Comparison of ENCODE assay signal across 11 cellular contexts in the genomic region with DNA sequence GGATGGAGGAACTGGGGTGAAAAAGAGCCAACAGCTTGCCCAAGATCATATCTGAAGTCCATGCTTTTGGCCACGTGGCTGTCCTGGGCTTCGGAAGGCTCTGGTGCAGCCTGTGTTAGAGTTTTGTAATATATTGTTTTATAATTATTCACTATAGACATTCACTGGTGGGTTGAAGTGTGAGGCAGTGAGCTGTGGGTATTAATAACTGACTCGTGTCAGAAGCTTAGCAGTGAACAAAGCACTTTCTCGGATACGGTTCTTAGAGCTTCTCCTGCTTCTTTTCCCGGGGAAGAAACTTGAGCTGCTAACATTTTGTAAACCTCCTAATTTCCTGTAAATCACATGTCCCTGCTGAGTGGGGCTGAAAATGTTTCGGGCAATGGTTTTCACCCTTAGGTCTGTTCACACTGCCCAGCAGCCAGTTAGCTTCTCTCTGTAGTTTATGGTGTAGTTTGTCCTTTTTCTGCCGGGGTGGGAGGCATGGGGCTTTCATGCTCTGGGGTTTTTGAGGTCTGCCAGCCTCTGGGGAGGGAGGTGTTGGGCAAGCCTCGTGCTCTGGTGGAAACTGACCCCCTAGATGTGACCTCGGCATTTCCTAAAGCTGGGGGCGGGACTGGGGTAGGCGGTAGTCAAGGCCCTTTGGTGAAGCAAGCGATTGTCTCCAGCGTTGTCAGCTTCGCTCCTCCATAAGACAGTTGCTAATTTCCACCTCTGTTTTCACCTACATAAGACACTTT. TPM values are rescaled to one million over a fixed set of nuclear protein-coding genes. Genes with fewer than 3 reads are reported as not detected.
DNase-seq lines count a peak whose midpoint lies in the region; ATAC-seq and TF ChIP-seq lines count a peak whose summit lies in the region.
"Had no signal": no experiment of that assay in that cellular context is flagged by ENCODE, and none has a peak within 500 bp of the region (broad histone marks: within the 10 kb centered on the region; RNA-seq: fewer than 3 reads in every experiment).

No MANE protein-coding gene starts in this region.

- H3K9me3 ChIP-seq in SJCRH30 (replicated peaks) = no peaks in the 10 kb centered on the region
- H3K9me3 ChIP-seq: pancreas had no signal

- H3K27ac ChIP-seq in SJCRH30 = peak overlapping the region; percentile 69; the same call in 1 of the 2 replicates
- H3K27ac ChIP-seq in rectal smooth muscle tissue (ENCODE audit: low read depth, low read length) = peak overlapping the region; percentile 88

- peaks cover 27% of the 10 kb centered on the region for H3K4me1 Mint-ChIP-seq in CD14-positive monocyte

- no peak for ATAC-seq in HG03342 (IDR thresholded peaks at IDR 0.05; ENCODE audit: unreplicated experiment)
- ATAC-seq in HG02759 (IDR thresholded peaks at IDR 0.05; ENCODE audit: unreplicated experiment) = no peak

- intact Hi-C loops in CD14-positive monocyte (cut with micrococcal nuclease) = no loop called here

- H3K4me1 ChIP-seq in SJCRH30 = peaks cover 8% of the 10 kb centered on the region; the same call in 1 of the 2 replicates
- H3K4me1 ChIP-seq in rectal smooth muscle tissue (ENCODE audit: control insufficient read depth, insufficient read depth, low read length) = peaks cover 4% of the 10 kb centered on the region

- no peaks in the 10 kb centered on the region for H3K36me3 Mint-ChIP-seq in CD14-positive monocyte

- DNase-seq in CD14-positive monocyte (ENCODE audit: low spot score) (no peak), SJCRH30 (peak in 1 of 2 experiments; percentile 46), fibroblast of villous mesenchyme (ENCODE audit: low read depth) (peak; percentile 43), activated T-cell treated with anti-CD3 and anti-CD28 coated beads for 4 hours (no peak), NCI-H2107 (lab: John Stamatoyannopoulos, UW) (no peak)
- DNase-seq: DMS79, NCI-H1105 treated with DMSO at 0.1 percent for 48 hours, pancreas had no signal

- H3K9me3 Mint-ChIP-seq in CD14-positive monocyte = peaks cover 0 to 3% (median 0%) of the 10 kb centered on the region in 7 donors

- peaks cover 8 to 19% (median 13%) of the 10 kb centered on the region in 3 donors for H3K27me3 Mint-ChIP-seq in CD14-positive monocyte (ENCODE audit: low read depth in 3 of 3)

- peak overlapping the region; percentile 86 to 87 for H3K4me3 Mint-ChIP-seq in CD14-positive monocyte

- H3K36me3 ChIP-seq in SJCRH30 (no peaks in the 10 kb centered on the region), rectal smooth muscle tissue (ENCODE audit: control insufficient read depth, insufficient read depth, low read length) (no peaks in the 10 kb centered on the region)
- H3K36me3 ChIP-seq: pancreas had no signal

- H3K4me3 ChIP-seq in SJCRH30 = peak overlapping the region; percentile 89
- peak overlapping the region; percentile 5 for H3K4me3 ChIP-seq in fibroblast of villous mesenchyme (ENCODE audit: low read depth, low read length)
- no peak overlapping the region for H3K4me3 ChIP-seq in rectal smooth muscle tissue (ENCODE audit: low read length)

- TF ChIP-seq CTCF in CD14-positive monocyte (IDR thresholded peaks at IDR 0.05) (no peak), fibroblast of villous mesenchyme (IDR thresholded peaks at IDR 0.05; ENCODE audit: insufficient read depth, low read depth, low read length) (no peak)

- no peak overlapping the region for H3K9ac ChIP-seq in rectal smooth muscle tissue (ENCODE audit: low read length)

- H3K27ac Mint-ChIP-seq in CD14-positive monocyte = peak overlapping the region in 3 of 7 donors; percentile 4 to 85 (median 56)

- H3K27me3 ChIP-seq in SJCRH30 = no peaks in the 10 kb centered on the region
- H3K27me3 ChIP-seq in rectal smooth muscle tissue (ENCODE audit: control insufficient read depth, insufficient read depth, low read length) = no peaks in the 10 kb centered on the region
- H3K27me3 ChIP-seq: pancreas had no signal

RNA-seq across cellular contexts. Expression of a gene that starts 1.7 kb away (rescaled TPM):
- 1 to 10 TPM; 6.2 to 8.3 TPM for polyA plus RNA-seq in CD14-positive monocyte
- 57.8 and 63.6 TPM in 2 replicates for total RNA-seq in SJCRH30 (2014; rRNA removed; shearing (Covaris generic))
- total RNA-seq in fibroblast of villous mesenchyme = 46.4 and 53.5 TPM in 2 replicates

RNA-seq across cellular contexts. Expression of a gene that starts 20.4 kb away (rescaled TPM):
- polyA plus RNA-seq in CD14-positive monocyte = not detected
- total RNA-seq in SJCRH30 (2014; rRNA removed; shearing (Covaris generic)) = 0.08 TPM in 1 of 2 replicates, not detected in the other
- total RNA-seq in fibroblast of villous mesenchyme = under 0.01 TPM in 1 of 2 replicates, not detected in the other
